ENCODE assay signal across 7 cellular contexts in the genomic region with DNA sequence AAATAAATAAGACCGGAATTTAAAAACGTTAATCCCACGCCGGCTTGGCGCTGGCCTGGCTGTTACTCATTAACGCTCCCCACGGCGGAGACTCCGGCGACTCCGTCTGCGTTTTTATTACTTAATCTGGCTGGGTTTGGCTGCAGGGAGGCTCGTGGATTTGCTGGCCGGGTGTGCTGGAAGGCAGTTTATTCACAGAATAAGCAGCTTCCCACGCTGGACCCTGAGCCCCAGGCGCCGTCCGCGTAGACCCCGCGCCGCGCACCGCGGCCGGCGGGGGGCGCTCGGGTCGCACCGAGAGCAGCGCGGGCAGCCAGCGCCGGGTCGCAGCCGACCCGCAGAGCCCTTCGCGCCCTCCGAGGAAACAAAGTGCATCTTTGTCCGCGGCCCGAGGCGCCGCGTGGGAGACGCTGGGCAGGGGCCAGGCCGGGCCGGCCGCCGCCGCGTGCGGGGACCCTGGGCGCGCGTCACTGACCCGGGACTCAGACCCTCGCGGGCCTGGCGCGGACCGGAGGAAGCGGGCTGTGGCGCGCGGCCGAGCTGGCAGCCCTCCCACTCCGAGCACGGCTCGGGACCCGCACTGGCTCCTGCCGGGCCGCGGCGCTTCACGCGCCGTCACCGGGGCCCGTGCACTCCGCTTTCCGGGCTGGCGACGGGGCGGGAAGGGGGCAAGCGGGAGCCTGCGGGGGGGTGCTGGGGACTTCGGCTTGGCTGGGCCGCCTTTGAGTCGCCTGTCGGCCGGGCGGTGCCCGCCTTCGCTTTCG. TPM values are rescaled to one million over a fixed set of nuclear protein-coding genes. Genes with fewer than 3 reads are reported as not detected.
DNase-seq lines count a peak whose midpoint lies in the region; ATAC-seq, FAIRE-seq and TF ChIP-seq lines count a peak whose summit lies in the region.

No MANE protein-coding gene starts in this region.

- H3K27ac ChIP-seq in HCT116 (ENCODE audit: low read depth, low read length): peak overlapping the region; percentile 84
- H3K27ac ChIP-seq in MM.1S (ENCODE audit: low read length): peak overlapping the region; percentile 45; the same call in 1 of the 2 replicates

- H3K36me3 ChIP-seq in HCT116 (ENCODE audit: control insufficient read depth in 1 of 2, insufficient read depth in 2 of 2, low read length in 2 of 2) (no peaks in the 10 kb centered on the region), MM.1S (replicated peaks; ENCODE audit: insufficient read depth, low read length) (no peaks in the 10 kb centered on the region)

- H3K4me2 ChIP-seq in HCT116 (ENCODE audit: low read length): peak overlapping the region; percentile 92
- H3K4me2 ChIP-seq in MM.1S (ENCODE audit: low read depth, low read length): peak overlapping the region; percentile 72

- no peaks in the 10 kb centered on the region for H3K79me2 ChIP-seq in HCT116 (ENCODE audit: insufficient read depth, low read length)
- 0 out of 2 replicates have a peak, but pooled peaks cover 6% of the 10 kb centered on the region for H3K79me2 ChIP-seq in MM.1S (ENCODE audit: low read length)

- H3K4me1 ChIP-seq in HCT116 (ENCODE audit: control insufficient read depth in 1 of 2, insufficient read depth in 2 of 2, low read length in 2 of 2) (peaks cover 20 to 36% of the 10 kb centered on the region in 2 experiments; a peak in 3 of 4 replicates), MM.1S (ENCODE audit: low read length) (peaks cover 30% of the 10 kb centered on the region)

- H3K9me2 ChIP-seq in HCT116 (ENCODE audit: insufficient read depth): no peaks in the 10 kb centered on the region
- H3K9me2 ChIP-seq in MM.1S (replicated peaks; ENCODE audit: insufficient read depth, low read length): no peaks in the 10 kb centered on the region

- RAD21 ChIA-PET in HCT116 (lab: Charles Lee; ENCODE audit: low non-redundant PET in 1 of 2, low total read pairs in 2 of 2, uncharacterized antibody in 2 of 2, unreplicated experiment in 2 of 2): interaction anchor here (0.6 to 2.4 kb wide), 14 partner anchors 47 to 283 kb away, joined by 3 to 12 read pairs (median 3); no protein-coding TSS in a partner anchor

- no peak overlapping the region for H2AFZ ChIP-seq in HCT116 (ENCODE audit: low read depth, low read length, poor library complexity, severe bottlenecking)
- peak overlapping the region; percentile 84 for H2AFZ ChIP-seq in MM.1S (ENCODE audit: low read length)

- H3K9ac ChIP-seq in HCT116 (ENCODE audit: low read length) (peak overlapping the region; percentile 73), MM.1S (ENCODE audit: low read length) (peak overlapping the region; percentile 67)

- BruUV-seq in HCT116 (replicated peaks; lab: Mats Ljungman, UMichigan): no TSS peak

- intact Hi-C loops in HCT116 (cut with micrococcal nuclease): loop anchor here (1.0 to 5.0 kb wide), 3 partner anchors 111 to 391 kb away; partner anchors contain the start of gene TIAL1

- TF ChIP-seq RAD21 in HCT116 (IDR thresholded peaks at IDR 0.05; ENCODE audit: low read depth): peak; percentile 84

- peaks cover 13% of the 10 kb centered on the region for H3F3A ChIP-seq in MM.1S (ENCODE audit: insufficient read depth, low read length)

- peak; percentile 72 for ATAC-seq in HCT116
- peak; percentile 55 to 60 for ATAC-seq in activated CD4-positive, CD25-positive, alpha-beta regulatory T cell treated with anti-CD3 and anti-CD28 coated beads, Interleukin-2, amount 50 U/mL, for 24 hours

- FAIRE-seq in GM12891 (lab: Jason Lieb, UNC): peak; percentile 85

- POLR2A ChIA-PET in HCT116 (lab: Charles Lee): interaction anchor here (0.6 to 1.8 kb wide), 12 partner anchors 9 to 666 kb away, joined by 3 to 10 read pairs (median 3); partner anchors contain the start of genes MCMBP, RGS10 and TIAL1

- TF ChIP-seq POLR2A in GM12891 (IDR thresholded peaks at IDR 0.05; ENCODE audit: low read depth, low read length) (no peak; the same call in 1 of the 2 replicates), HCT116 (IDR thresholded peaks at IDR 0.05; ENCODE audit: borderline replicate concordance, extremely low read depth, insufficient read depth, insufficient read length) (peak; percentile 7)

- H3K4me3 ChIP-seq in HCT116 (replicated peaks in 1 of 2; ENCODE audit: low read depth in 1 of 2, low read length in 2 of 2) (peak overlapping the region; percentile 48 to 69), MM.1S (ENCODE audit: low read length) (peak overlapping the region; percentile 65)

- H4K20me1 ChIP-seq in HCT116 (ENCODE audit: insufficient read depth) (no peaks in the 10 kb centered on the region), MM.1S (ENCODE audit: insufficient read depth, low read length) (no peaks in the 10 kb centered on the region)

- H3K9me3 ChIP-seq in HCT116 (ENCODE audit: control insufficient read depth in 1 of 2, insufficient read depth in 1 of 2, low read depth in 1 of 2, low read length in 2 of 2) (no peaks in the 10 kb centered on the region), MM.1S (replicated peaks; ENCODE audit: insufficient read depth, low read length) (no peaks in the 10 kb centered on the region)

- H3K27me3 ChIP-seq in HCT116 (ENCODE audit: insufficient read depth, low read length) (no peaks in the 10 kb centered on the region), MM.1S (replicated peaks; ENCODE audit: insufficient read depth, low read length) (no peaks in the 10 kb centered on the region)

- CTCF ChIA-PET in HCT116 (lab: Charles Lee): interaction anchor here (0.7 to 4.3 kb wide), 24 partner anchors 8 to 336 kb away, joined by 3 to 37 read pairs (median 6); partner anchors contain the start of gene RGS10

- TF ChIP-seq CTCF in HCT116 (IDR thresholded peaks at IDR 0.05 in 2 of 3, conservative IDR thresholded peaks at IDR 0.05 in 1 of 3; ENCODE audit: borderline replicate concordance in 1 of 3, insufficient read depth in 1 of 3, low read depth in 2 of 3, low read length in 2 of 3): peak; percentile 62 to 87 (median 69)
- TF ChIP-seq CTCF in MM.1S (IDR thresholded peaks at IDR 0.05; ENCODE audit: low read length): peak; percentile 50

- DNase-seq in GM12891 (ENCODE audit: insufficient read length, low spot score) (peak; percentile 68), HCT116 (ENCODE audit: low read depth, low spot score) (no peak), MM.1S (peak; percentile 74), cerebellum (ENCODE audit: low spot score) (peak; percentile 77), kidney tubule cell (ENCODE audit: low spot score) (peak; percentile 73)
- DNase-seq in stimulated activated CD4-positive, alpha-beta T cell treated with anti-CD3 and anti-CD28 coated beads, Interleukin-15, amount 100 ng/mL, for 48 hours (ENCODE audit: low read depth in 2 of 2): peak; percentile 37 to 57

TF ChIP-seq in GM12891, 5 proteins besides CTCF, POLR2A, EP300 and RAD21:
- TF ChIP-seq POLR2AphosphoS5 (IDR thresholded peaks at IDR 0.05; ENCODE audit: low read depth, low read length) (no peak), SPI1 (IDR thresholded peaks at IDR 0.05; ENCODE audit: low read depth, low read length) (no peak), POU2F2 (IDR thresholded peaks at IDR 0.05; ENCODE audit: low read depth, low read length) (no peak; the same call in 1 of the 2 replicates), TAF1 (IDR thresholded peaks at IDR 0.05; ENCODE audit: low read depth, low read length) (no peak), PAX5 (IDR thresholded peaks at IDR 0.05; ENCODE audit: insufficient read depth, low read length, severe bottlenecking) (no peak)

TF ChIP-seq in HCT116, 20 proteins besides CTCF, POLR2A, EP300 and RAD21:
- TF ChIP-seq YY1 (IDR thresholded peaks at IDR 0.05; ENCODE audit: extremely low read depth, insufficient replicate concordance, low read depth, low read length) (peak; percentile 24), CBX3 (IDR thresholded peaks at IDR 0.05; ENCODE audit: low read depth) (no peak), ZFX (IDR thresholded peaks at IDR 0.05) (peak; percentile 88)
- TF ChIP-seq, protein P1, sequence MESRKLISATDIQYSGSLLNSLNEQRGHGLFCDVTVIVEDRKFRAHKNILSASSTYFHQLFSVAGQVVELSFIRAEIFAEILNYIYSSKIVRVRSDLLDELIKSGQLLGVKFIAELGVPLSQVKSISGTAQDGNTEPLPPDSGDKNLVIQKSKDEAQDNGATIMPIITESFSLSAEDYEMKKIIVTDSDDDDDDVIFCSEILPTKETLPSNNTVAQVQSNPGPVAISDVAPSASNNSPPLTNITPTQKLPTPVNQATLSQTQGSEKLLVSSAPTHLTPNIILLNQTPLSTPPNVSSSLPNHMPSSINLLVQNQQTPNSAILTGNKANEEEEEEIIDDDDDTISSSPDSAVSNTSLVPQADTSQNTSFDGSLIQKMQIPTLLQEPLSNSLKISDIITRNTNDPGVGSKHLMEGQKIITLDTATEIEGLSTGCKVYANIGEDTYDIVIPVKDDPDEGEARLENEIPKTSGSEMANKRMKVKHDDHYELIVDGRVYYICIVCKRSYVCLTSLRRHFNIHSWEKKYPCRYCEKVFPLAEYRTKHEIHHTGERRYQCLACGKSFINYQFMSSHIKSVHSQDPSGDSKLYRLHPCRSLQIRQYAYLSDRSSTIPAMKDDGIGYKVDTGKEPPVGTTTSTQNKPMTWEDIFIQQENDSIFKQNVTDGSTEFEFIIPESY (IDR thresholded peaks at IDR 0.05; ENCODE audit: extremely low read depth, insufficient replicate concordance, low read length): no peak
- TF ChIP-seq, protein P2, sequence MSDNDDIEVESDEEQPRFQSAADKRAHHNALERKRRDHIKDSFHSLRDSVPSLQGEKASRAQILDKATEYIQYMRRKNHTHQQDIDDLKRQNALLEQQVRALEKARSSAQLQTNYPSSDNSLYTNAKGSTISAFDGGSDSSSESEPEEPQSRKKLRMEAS (IDR thresholded peaks at IDR 0.05): peak; percentile 4; the same call in 1 of the 2 replicates
TF ChIP-seq in HCT116: peak in this region for 3.

RNA-seq across cellular contexts. Expression of gene GRK5, which starts 0.6 kb away (rescaled TPM):
- polyA plus RNA-seq in GM12891 (2012; ENCODE audit: low read depth, missing spikeins): 13.9 TPM
- total RNA-seq in HCT116 (2021; ENCODE audit: unreplicated experiment) (7.3 TPM), cerebellum (14.4 TPM)
- polyA plus RNA-seq in HCT116 (2012): 9.7 and 10.0 TPM in 2 replicates

RNA-seq across cellular contexts. Expression of gene PRDX3, which starts 28.2 kb away (rescaled TPM):
- 134 TPM for polyA plus RNA-seq in GM12891 (2012; ENCODE audit: low read depth, missing spikeins)
- 281 TPM for total RNA-seq in HCT116 (2021; ENCODE audit: unreplicated experiment)
- 167 and 222 TPM in 2 replicates for polyA plus RNA-seq in HCT116 (2012)
- 81.2 TPM for total RNA-seq in cerebellum

RNA-seq across cellular contexts. Expression of gene SFXN4, which starts 41.3 kb away (rescaled TPM):
- 26.1 TPM for polyA plus RNA-seq in GM12891 (2012; ENCODE audit: low read depth, missing spikeins)
- total RNA-seq in HCT116 (2021; ENCODE audit: unreplicated experiment): 58.2 TPM
- 35.4 and 50.2 TPM in 2 replicates for polyA plus RNA-seq in HCT116 (2012)
- total RNA-seq in cerebellum: 13.7 TPM
